In genomic region chr17:38557836-38558750, GRCh38 we compare ENCODE assay signal across 8 cellular contexts.
DNase-seq lines count a peak whose midpoint lies in the region; ATAC-seq lines count a peak whose summit lies in the region.

No MANE protein-coding gene starts in this region.

- no peak overlapping the region for H3K27ac Mint-ChIP-seq in central memory CD8-positive, alpha-beta T cell (ENCODE audit: low read depth)

- peaks cover 35% of the 10 kb centered on the region for H3K27me3 Mint-ChIP-seq in central memory CD8-positive, alpha-beta T cell

- ATAC-seq in GM18502 (IDR thresholded peaks at IDR 0.05; ENCODE audit: poor library complexity, unreplicated experiment), result peak; percentile 66
- peak; percentile 58 for ATAC-seq in HG03342 (IDR thresholded peaks at IDR 0.05; ENCODE audit: unreplicated experiment)
- ATAC-seq in activated CD4-positive, CD25-positive, alpha-beta regulatory T cell treated with anti-CD3 and anti-CD28 coated beads, Interleukin-2, amount 50 U/mL, for 24 hours, result peak; percentile 74 to 81
- ATAC-seq in central memory CD8-positive, alpha-beta T cell (replicated peaks; ENCODE audit: extremely low read depth, poor library complexity, severe bottlenecking), result peak; percentile 69
- no peak for ATAC-seq in GM18870 (IDR thresholded peaks at IDR 0.05; ENCODE audit: unreplicated experiment)

- no peaks in the 10 kb centered on the region for H3K9me3 Mint-ChIP-seq in central memory CD8-positive, alpha-beta T cell

- peaks cover 3% of the 10 kb centered on the region for H3K36me3 Mint-ChIP-seq in central memory CD8-positive, alpha-beta T cell (ENCODE audit: insufficient read depth)

- peaks cover 26% of the 10 kb centered on the region for H3K4me1 Mint-ChIP-seq in central memory CD8-positive, alpha-beta T cell

- H3K4me3 Mint-ChIP-seq in central memory CD8-positive, alpha-beta T cell, result peak overlapping the region; percentile 95

- DNase-seq in NCI-H345 treated with DMSO at 0.1 percent for 48 hours (lab: John Stamatoyannopoulos, UW; ENCODE audit: unreplicated experiment) (peak; percentile 94), iris pigment epithelial cell (ENCODE audit: low read depth) (peak; percentile 94), smooth muscle cell of the brain vasculature (ENCODE audit: low read depth, low spot score) (peak; percentile 51)
- DNase-seq in central memory CD8-positive, alpha-beta T cell (ENCODE audit: low spot score in 2 of 2), result peak; percentile 79 to 82
